In the genomic region with DNA sequence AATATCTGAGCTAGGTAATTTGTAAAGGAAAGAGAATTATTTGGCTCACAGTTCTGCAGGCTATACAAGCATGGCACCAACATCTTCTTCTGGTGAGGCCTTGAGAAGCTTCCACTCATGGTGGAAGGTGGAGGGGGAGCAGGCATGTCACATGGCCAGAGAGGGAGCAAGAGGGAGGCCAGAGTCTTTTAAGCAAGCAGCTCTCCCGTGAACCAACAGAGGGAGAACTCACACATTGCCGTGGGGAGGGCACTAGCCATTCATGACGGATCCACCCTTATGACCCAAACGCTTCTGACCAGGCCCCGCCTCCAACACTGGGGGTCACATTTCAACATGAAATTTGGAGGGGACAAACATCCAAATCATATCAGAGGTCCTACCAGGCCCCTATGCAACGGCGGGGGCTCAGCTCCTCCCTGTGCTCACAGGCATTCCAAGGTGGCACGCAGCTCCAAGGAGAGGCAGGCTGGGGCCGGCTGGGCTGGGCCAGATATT, we compare ENCODE assay signal across 9 cellular contexts. TPM values are rescaled to one million over a fixed set of nuclear protein-coding genes. Genes with fewer than 3 reads are reported as not detected.
DNase-seq lines count a peak whose midpoint lies in the region; ATAC-seq and TF ChIP-seq lines count a peak whose summit lies in the region.
"Had no signal": no experiment of that assay in that cellular context is flagged by ENCODE, and none has a peak within 500 bp of the region (broad histone marks: within the 10 kb centered on the region; RNA-seq: fewer than 3 reads in every experiment).

No MANE protein-coding gene starts in this region.

- H3K9me3 ChIP-seq in SJCRH30 (replicated peaks) (no peaks in the 10 kb centered on the region), stomach smooth muscle (ENCODE audit: control insufficient read depth in 2 of 2, low read length in 2 of 2) (no peaks in the 10 kb centered on the region)

- H3K4me1 ChIP-seq in SJCRH30, result peaks cover 5% of the 10 kb centered on the region; the same call in 1 of the 2 replicates
- peaks cover 16% of the 10 kb centered on the region for H3K4me1 ChIP-seq in stomach smooth muscle (ENCODE audit: control insufficient read depth, insufficient read depth, low read length)

- DNase-seq in NCI-H1092 treated with DMSO at 0.1 percent for 48 hours (lab: John Stamatoyannopoulos, UW) (peak; percentile 12), NCI-H1092 (lab: John Stamatoyannopoulos, UW) (no peak), SJCRH30 (peak; percentile 27 to 42), foreskin fibroblast (peak in 1 of 2 donors; percentile 54), kidney glomerular epithelial cell (lab: John Stamatoyannopoulos, UW) (no peak)
- DNase-seq: activated naive CD8-positive, alpha-beta T cell treated with anti-CD3 and anti-CD28 coated beads, Interleukin-2, amount 50 U/mL, for 24 hours had no signal

- H3K9ac ChIP-seq in stomach smooth muscle (ENCODE audit: low read length in 2 of 2), result no peak overlapping the region

- H3K27me3 ChIP-seq in SJCRH30 (peaks cover 10% of the 10 kb centered on the region; the same call in 1 of the 2 replicates), stomach smooth muscle (ENCODE audit: control insufficient read depth in 1 of 2, insufficient read depth in 2 of 2, low read length in 2 of 2) (no peaks in the 10 kb centered on the region)

- H3K36me3 ChIP-seq in SJCRH30 (no peaks in the 10 kb centered on the region), stomach smooth muscle (ENCODE audit: control insufficient read depth in 2 of 2, insufficient read depth in 2 of 2, low read length in 2 of 2) (no peaks in the 10 kb centered on the region)

- H3K27ac ChIP-seq in SJCRH30, result no peak overlapping the region
- peak overlapping the region; percentile 6 for H3K27ac ChIP-seq in stomach smooth muscle (ENCODE audit: low read length)

- ATAC-seq in activated CD4-positive, CD25-positive, alpha-beta regulatory T cell treated with anti-CD3 and anti-CD28 coated beads, Interleukin-2, amount 50 U/mL, for 24 hours, result no peak
- no peak for ATAC-seq in HG03442 (IDR thresholded peaks at IDR 0.05; ENCODE audit: unreplicated experiment)
- ATAC-seq: activated naive CD8-positive, alpha-beta T cell treated with anti-CD3 and anti-CD28 coated beads, Interleukin-2, amount 50 U/mL, for 24 hours had no signal

- TF ChIP-seq CTCF in foreskin fibroblast (IDR thresholded peaks at IDR 0.05; ENCODE audit: low read depth, low read length), result peak; percentile 44

- no peak overlapping the region for H3K4me3 ChIP-seq in SJCRH30
- no peak overlapping the region for H3K4me3 ChIP-seq in foreskin fibroblast (ENCODE audit: low read depth in 1 of 2, low read length in 2 of 2)
- no peak overlapping the region for H3K4me3 ChIP-seq in stomach smooth muscle (ENCODE audit: low read length in 2 of 2)

RNA-seq across cellular contexts. Expression of gene C11orf96, which starts 4.6 kb away (rescaled TPM):
- total RNA-seq in SJCRH30 (2014; rRNA removed; shearing (Covaris generic)), result 2.1 and 3.4 TPM in 2 replicates

Comparison
In these comparisons a context has a peak if more than half of its experiments do, and no peak if none do; other contexts are left out.
1. DNase-seq: peak in NCI-H1092 treated with DMSO at 0.1 percent for 48 hours (single experiment) and SJCRH30 (2 of 2); none in NCI-H1092 (single experiment) and kidney glomerular epithelial cell (single experiment).